15 cellular contexts compared by ENCODE assay signal in the genomic region with DNA sequence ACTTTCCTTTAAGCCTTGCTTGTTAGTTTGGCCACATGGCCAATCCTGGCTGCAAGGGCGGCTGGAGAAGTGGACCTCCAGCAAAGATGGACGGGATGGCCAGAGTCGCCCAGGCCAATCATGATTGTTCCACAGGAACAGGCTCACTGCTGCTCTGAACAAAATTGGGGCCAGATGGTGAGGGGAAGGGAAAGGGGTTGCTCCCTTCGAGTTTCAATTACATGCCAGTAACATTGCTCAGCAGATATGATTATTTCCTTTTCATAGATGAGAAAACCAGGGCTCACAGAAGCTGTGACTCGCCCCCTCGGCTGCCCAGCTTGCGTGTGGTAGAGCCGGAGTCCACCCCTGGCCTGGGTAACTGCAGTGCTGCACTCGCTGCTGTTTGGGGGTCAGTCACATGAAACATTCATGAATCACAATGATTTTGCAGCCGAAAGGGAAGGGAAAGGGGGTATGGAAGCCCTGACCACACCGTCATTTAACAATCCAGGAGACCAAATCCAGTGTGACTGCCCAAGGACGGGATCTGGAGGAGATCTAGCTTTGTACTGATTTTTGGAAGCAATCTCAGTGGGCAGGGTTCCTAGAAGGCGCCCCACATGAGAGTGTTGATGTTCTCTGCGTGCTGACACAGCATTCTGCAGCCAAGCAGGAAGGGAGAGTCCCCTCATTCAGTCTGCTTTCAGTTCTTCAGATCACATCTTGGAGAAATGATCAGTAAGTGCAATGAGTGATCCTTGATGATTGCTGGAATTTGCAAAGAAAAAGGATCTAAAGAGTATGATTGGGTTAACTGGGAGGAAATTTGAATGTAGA.
DNase-seq lines count a peak whose midpoint lies in the region; ATAC-seq and TF ChIP-seq lines count a peak whose summit lies in the region.
"Had no signal": no experiment of that assay in that cellular context is flagged by ENCODE, and none has a peak within 500 bp of the region (broad histone marks: within the 10 kb centered on the region; RNA-seq: fewer than 3 reads in every experiment).

No MANE protein-coding gene starts in this region.

- H3K36me3 ChIP-seq in fibroblast of lung (ENCODE audit: control insufficient read depth, insufficient read depth, low read length) (no peaks in the 10 kb centered on the region), osteoblast (ENCODE audit: insufficient read depth, low read length) (no peaks in the 10 kb centered on the region)
- H3K36me3 ChIP-seq: BE2C had no signal

- TF ChIP-seq CTCF in AG09309 (IDR thresholded peaks at IDR 0.05; ENCODE audit: control insufficient read depth, insufficient read depth, low read depth, low read length, missing control alignments) = no peak
- TF ChIP-seq CTCF in fibroblast of lung (conservative IDR thresholded peaks at IDR 0.05 in 1 of 2, IDR thresholded peaks at IDR 0.05 in 1 of 2; ENCODE audit: low read depth in 1 of 2, low read length in 2 of 2) = no peak
- TF ChIP-seq CTCF in osteoblast (IDR thresholded peaks at IDR 0.05; ENCODE audit: extremely low read depth, low read depth, low read length) = no peak
- no peak for TF ChIP-seq CTCF in GM20000 (IDR thresholded peaks at IDR 0.05; ENCODE audit: extremely low read depth, missing control alignments)

- H3K4me2 ChIP-seq in fibroblast of lung (ENCODE audit: extremely low read depth, insufficient read depth, low read length) (peak overlapping the region; percentile 68), osteoblast (ENCODE audit: insufficient read depth, low read length) (peak overlapping the region; percentile 61)

- H3K27me3 ChIP-seq in fibroblast of lung (ENCODE audit: control insufficient read depth, insufficient read depth, low read length) = no peaks in the 10 kb centered on the region
- H3K27me3 ChIP-seq in osteoblast (ENCODE audit: insufficient read depth, low read length) = no peaks in the 10 kb centered on the region
- H3K27me3 ChIP-seq: BE2C had no signal

- ATAC-seq in HG02884 (IDR thresholded peaks at IDR 0.05; ENCODE audit: unreplicated experiment) = no peak
- ATAC-seq: activated T-cell treated with anti-CD3 and anti-CD28 coated beads, Interleukin-2, amount 50 U/mL, for 4 hours; effector memory CD8-positive, alpha-beta T cell; naive thymus-derived CD4-positive, alpha-beta T cell had no signal

- H3K9me3 ChIP-seq in fibroblast of lung (ENCODE audit: control insufficient read depth, insufficient read depth, low read depth, low read length) (no peaks in the 10 kb centered on the region), osteoblast (ENCODE audit: low read depth, low read length) (no peaks in the 10 kb centered on the region)
- H3K9me3 ChIP-seq: BE2C had no signal

- H3K9ac ChIP-seq in fibroblast of lung (ENCODE audit: insufficient read depth, low read length) = no peak overlapping the region

- H3K4me1 ChIP-seq in fibroblast of lung (ENCODE audit: control insufficient read depth, extremely low read depth, insufficient read depth, low read length) (peaks cover 11% of the 10 kb centered on the region), osteoblast (ENCODE audit: insufficient read depth, low read length) (peaks cover 23% of the 10 kb centered on the region)

- H3K79me2 ChIP-seq in fibroblast of lung (ENCODE audit: control insufficient read depth, insufficient read depth, low read length) (no peaks in the 10 kb centered on the region), osteoblast (ENCODE audit: insufficient read depth, low read length) (no peaks in the 10 kb centered on the region)

- H2AFZ ChIP-seq in fibroblast of lung (ENCODE audit: low read length) (peak overlapping the region; percentile 9), osteoblast (ENCODE audit: low read length) (peak overlapping the region; percentile 23)

- H3K4me3 ChIP-seq in AG09309 (ENCODE audit: control insufficient read depth, low read depth, low read length) (peak overlapping the region; percentile 23), fibroblast of lung (replicated peaks in 1 of 4; ENCODE audit: control extremely low read depth in 1 of 4, insufficient read depth in 1 of 4, low read depth in 3 of 4, low read length in 4 of 4) (peak overlapping the region in 2 of 4 experiments; percentile 4 to 5), osteoblast (ENCODE audit: insufficient read depth, low read length) (no peak overlapping the region)

- DNase-seq in AG09309 (ENCODE audit: low read depth) (no peak), HT1080 (ENCODE audit: low read depth) (peak; percentile 70), fibroblast of lung (ENCODE audit: low read depth in 2 of 2) (peak; percentile 32 to 63), osteoblast (ENCODE audit: insufficient read length, low spot score, missing footprints) (no peak), GM20000 (ENCODE audit: low spot score) (no peak)
- DNase-seq in activated CD8-positive, alpha-beta memory T cell treated with anti-CD3 and anti-CD28 coated beads, Interleukin-2, amount 50 U/mL, for 48 hours = no peak
- DNase-seq in activated CD4-positive, CD25-positive, alpha-beta regulatory T cell (lab: John Stamatoyannopoulos, UW) = no peak
- DNase-seq: activated CD4-positive, alpha-beta T cell treated with anti-CD3 and anti-CD28 coated beads, Interleukin-2, amount 50 U/mL, for 4 hours; activated naive CD8-positive, alpha-beta T cell treated with anti-CD3 and anti-CD28 coated beads, Interleukin-2, amount 10 ng/mL, durations not matched to agents 7 days and 5 days; activated T-cell treated with anti-CD3 and anti-CD28 coated beads, Interleukin-2, amount 50 U/mL, for 4 hours; BE2C; effector memory CD8-positive, alpha-beta T cell; naive thymus-derived CD4-positive, alpha-beta T cell; NCI-H1105 had no signal

- H4K20me1 ChIP-seq in fibroblast of lung (ENCODE audit: control insufficient read depth, extremely low read depth, insufficient read depth, low read length) = no peaks in the 10 kb centered on the region
- H4K20me1 ChIP-seq in osteoblast (ENCODE audit: insufficient read depth, low read length) = no peaks in the 10 kb centered on the region

- H3K27ac ChIP-seq in fibroblast of lung (ENCODE audit: insufficient read depth, low read length) (peak overlapping the region; percentile 79), osteoblast (ENCODE audit: low read depth, low read length) (no peak overlapping the region)

Comparison
In these comparisons a context has a peak if more than half of its experiments do, and no peak if none do; other contexts are left out.
1. DNase-seq: peak in HT1080 (single experiment) and fibroblast of lung (2 of 2); none in AG09309 (single experiment), osteoblast (single experiment), GM20000 (single experiment), activated CD8-positive, alpha-beta memory T cell treated with anti-CD3 and anti-CD28 coated beads, Interleukin-2, amount 50 U/mL, for 48 hours (single experiment) and activated CD4-positive, CD25-positive, alpha-beta regulatory T cell (0 of 4).